In the genomic region with DNA sequence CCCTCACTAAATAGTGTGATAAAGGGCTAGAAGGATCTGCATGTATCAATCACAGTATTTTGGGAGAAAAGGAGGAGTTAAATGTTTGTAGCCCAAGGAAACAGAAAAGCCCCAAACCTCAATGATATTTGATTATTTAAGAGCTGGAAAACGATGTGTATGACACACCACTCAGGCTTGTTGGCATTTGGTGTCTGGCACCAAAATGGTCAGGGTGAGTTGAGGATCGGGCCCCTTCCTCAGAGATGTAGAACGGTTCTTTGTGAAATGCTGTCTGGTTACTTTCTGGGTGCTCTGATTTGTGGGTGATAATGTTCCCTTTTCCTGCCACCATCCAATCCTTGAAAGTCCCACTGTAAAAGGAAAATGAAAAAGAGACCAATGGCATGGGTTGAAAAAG, we compare ENCODE assay signal across 29 cellular contexts.
"Had no signal": no experiment of that assay in that cellular context is flagged by ENCODE, and none has a peak within 500 bp of the region (broad histone marks: within the 10 kb centered on the region; RNA-seq: fewer than 3 reads in every experiment).

No MANE protein-coding gene starts in this region.

- H3K4me2 ChIP-seq: SK-N-SH had no signal

- ATAC-seq: activated T-helper 17 cell treated with anti-CD3 and anti-CD28 coated beads, Interleukin-2, amount 50 U/mL, for 72 hours had no signal

- H3K4me3 Mint-ChIP-seq: activated CD4-positive, alpha-beta memory T cell treated with anti-CD3 and anti-CD28 coated beads, Interleukin-2, amount 10 ng/mL, durations not matched to agents 7 days and 5 days; activated CD4-positive, alpha-beta T cell treated with anti-CD3 and anti-CD28 coated beads, Interleukin-2, amount 10 ng/mL, durations not matched to agents 7 days and 5 days; activated naive CD8-positive, alpha-beta T cell treated with anti-CD3 and anti-CD28 coated beads, Interleukin-2, amount 10 ng/mL, durations not matched to agents 7 days and 5 days; activated T-helper 17 cell treated with anti-CD3 and anti-CD28 coated beads, Interleukin-2, amount 50 U/mL, for 72 hours; brain; central memory CD8-positive, alpha-beta T cell had no signal

- H3K36me3 ChIP-seq: adrenal gland, Peyer's patch, SJCRH30 had no signal

- H3K27ac Mint-ChIP-seq: activated CD4-positive, alpha-beta memory T cell treated with anti-CD3 and anti-CD28 coated beads, Interleukin-2, amount 10 ng/mL, durations not matched to agents 7 days and 5 days; activated CD4-positive, alpha-beta T cell treated with anti-CD3 and anti-CD28 coated beads, Interleukin-2, amount 10 ng/mL, durations not matched to agents 7 days and 5 days; activated naive CD8-positive, alpha-beta T cell treated with anti-CD3 and anti-CD28 coated beads, Interleukin-2, amount 10 ng/mL, durations not matched to agents 7 days and 5 days; activated T-helper 17 cell treated with anti-CD3 and anti-CD28 coated beads, Interleukin-2, amount 50 U/mL, for 72 hours had no signal

- H3K4me1 Mint-ChIP-seq: activated CD4-positive, alpha-beta memory T cell treated with anti-CD3 and anti-CD28 coated beads, Interleukin-2, amount 10 ng/mL, durations not matched to agents 7 days and 5 days; activated CD4-positive, alpha-beta T cell treated with anti-CD3 and anti-CD28 coated beads, Interleukin-2, amount 10 ng/mL, durations not matched to agents 7 days and 5 days; activated naive CD8-positive, alpha-beta T cell treated with anti-CD3 and anti-CD28 coated beads, Interleukin-2, amount 10 ng/mL, durations not matched to agents 7 days and 5 days; activated T-helper 17 cell treated with anti-CD3 and anti-CD28 coated beads, Interleukin-2, amount 50 U/mL, for 72 hours; central memory CD8-positive, alpha-beta T cell had no signal

- H3K27me3 ChIP-seq: adrenal gland, Peyer's patch, SJCRH30 had no signal

- H3K4me1 ChIP-seq: adrenal gland, Peyer's patch, SJCRH30 had no signal

- H3K9me3 Mint-ChIP-seq: activated CD4-positive, alpha-beta memory T cell treated with anti-CD3 and anti-CD28 coated beads, Interleukin-2, amount 10 ng/mL, durations not matched to agents 7 days and 5 days; activated naive CD8-positive, alpha-beta T cell treated with anti-CD3 and anti-CD28 coated beads, Interleukin-2, amount 10 ng/mL, durations not matched to agents 7 days and 5 days had no signal

- H3K4me3 ChIP-seq: adrenal gland, Peyer's patch, SJCRH30 had no signal

- DNase-seq: activated CD4-positive, alpha-beta memory T cell treated with anti-CD3 and anti-CD28 coated beads, Interleukin-2, amount 10 ng/mL, durations not matched to agents 7 days and 5 days; activated CD4-positive, alpha-beta T cell treated with anti-CD3 and anti-CD28 coated beads, Interleukin-2, amount 10 ng/mL, durations not matched to agents 7 days and 5 days; activated CD4-positive, CD25-positive, alpha-beta regulatory T cell; activated gamma-delta T cell; activated naive CD4-positive, alpha-beta T cell treated with anti-CD3 and anti-CD28 coated beads, Interleukin-2, amount 50 U/mL, for 16 hours; activated naive CD8-positive, alpha-beta T cell treated with anti-CD3 and anti-CD28 coated beads, Interleukin-2, amount 10 ng/mL, durations not matched to agents 7 days and 5 days; activated T-cell treated with anti-CD3 and anti-CD28 coated beads for 4 hours; activated T-cell treated with anti-CD3 and anti-CD28 coated beads, Interleukin-2, amount 50 U/mL, for 48 hours; anterior cingulate cortex; KG1; MV-4-11; NCI-H1092 treated with DMSO at 0.1 percent for 48 hours; NCI-H1417 treated with DMSO at 0.1 percent for 48 hours; NCI-H1694; NCI-H2029; NCI-H345; NCI-H510A; NCI-H69; Peyer's patch; Right ventricle myocardium superior; SJCRH30; SK-N-SH; T-helper 1 cell had no signal

- H3K27ac ChIP-seq: Peyer's patch, RWPE1, SJCRH30, VCaP had no signal

- H3K9me2 ChIP-seq: SK-N-SH had no signal

- H3K9me3 ChIP-seq: adrenal gland, Peyer's patch, SJCRH30, SK-N-SH had no signal

- H3K27me3 Mint-ChIP-seq: brain had no signal

- H3K36me3 Mint-ChIP-seq: activated naive CD8-positive, alpha-beta T cell treated with anti-CD3 and anti-CD28 coated beads, Interleukin-2, amount 10 ng/mL, durations not matched to agents 7 days and 5 days; brain had no signal
